ENCODE assay signal across 9 cellular contexts in genomic region chr16:50696575-50697420, GRCh38. TPM values are rescaled to one million over a fixed set of nuclear protein-coding genes. Genes with fewer than 3 reads are reported as not detected.
A peak's percentile ranks its signal among the peaks of the same experiment; 100 is the strongest.
DNase-seq lines count a peak whose midpoint lies in the region; ATAC-seq and TF ChIP-seq lines count a peak whose summit lies in the region.
"Had no signal": no experiment of that assay in that cellular context is flagged by ENCODE, and none has a peak within 500 bp of the region (broad histone marks: within the 10 kb centered on the region; RNA-seq: fewer than 3 reads in every experiment).

No MANE protein-coding gene starts in this region.

- peak overlapping the region; percentile 65 for H3K9ac ChIP-seq in mammary epithelial cell (ENCODE audit: insufficient read depth, low read length)

- H3K27me3 ChIP-seq in PC-9 (ENCODE audit: insufficient read depth, low read depth) (no peaks in the 10 kb centered on the region), mammary epithelial cell (ENCODE audit: insufficient read depth, low read length) (no peaks in the 10 kb centered on the region)

- POLR2A ChIA-PET in PC-9 (lab: Charles Lee; ENCODE audit: unreplicated experiment) = interaction anchor here (0.5 to 0.6 kb wide), 3 partner anchors 20 to 74 kb away, joined by 3 read pairs; no protein-coding TSS in a partner anchor

- no peak overlapping the region for H3K4me2 ChIP-seq in PC-9
- H3K4me2 ChIP-seq in mammary epithelial cell (ENCODE audit: insufficient read depth, low read depth, low read length) = peak overlapping the region; percentile 0

- DNase-seq in activated naive CD4-positive, alpha-beta T cell treated with Interleukin-2 at 50 U/mL for 16 hours = peak; percentile 61
- no peak for DNase-seq in activated naive CD4-positive, alpha-beta T cell treated with anti-CD3 and anti-CD28 coated beads, Interleukin-2, amount 50 U/mL, for 16 hours
- DNase-seq in PC-9 (peak; percentile 63 to 69), mammary epithelial cell (peak; percentile 98), mucosa of descending colon (peak; percentile 87 to 96 (median 95)), DMS114 treated with DMSO at 0.1 percent for 48 hours (lab: John Stamatoyannopoulos, UW; ENCODE audit: unreplicated experiment) (no peak), cortex of kidney (lab: John Stamatoyannopoulos, UW) (no peak)
- DNase-seq: DND-41 had no signal

- TF ChIP-seq CTCF in PC-9 (conservative IDR thresholded peaks at IDR 0.05) (no peak), mammary epithelial cell (conservative IDR thresholded peaks at IDR 0.05 in 1 of 2, IDR thresholded peaks at IDR 0.05 in 1 of 2; ENCODE audit: extremely low read depth in 1 of 2, insufficient read depth in 1 of 2, low read depth in 1 of 2, low read length in 2 of 2) (no peak), mucosa of descending colon (IDR thresholded peaks at IDR 0.05) (no peak)

- in situ Hi-C loops in mammary epithelial cell (cut with MboI; ENCODE audit: low sequenced_read_pairs in 2 of 2) = loop anchor here in 1 of 2 donors (10.0 kb wide), 1 partner anchor 48 kb away; the partner anchor contains the start of gene CYLD

- H3K4me1 ChIP-seq in PC-9 (replicated peaks; ENCODE audit: insufficient read depth) (peaks cover 21% of the 10 kb centered on the region), mammary epithelial cell (ENCODE audit: insufficient read depth, low read length) (peaks cover 42% of the 10 kb centered on the region), mucosa of descending colon (ENCODE audit: low read depth) (peaks cover 20% of the 10 kb centered on the region)

- intact Hi-C loops in PC-9 (cut with micrococcal nuclease; ENCODE audit: unreplicated experiment) (no loop called here), mammary epithelial cell (cut with micrococcal nuclease) (loop anchor here (1.0 kb wide), 1 partner anchor 45 kb away; no protein-coding TSS in a partner anchor), mucosa of descending colon (cut with DNase I, micrococcal nuclease) (no loop called here)

- no peaks in the 10 kb centered on the region for H3K9me3 ChIP-seq in PC-9 (ENCODE audit: insufficient read depth, low read depth)
- no peaks in the 10 kb centered on the region for H3K9me3 ChIP-seq in mammary epithelial cell (replicated peaks; ENCODE audit: insufficient read depth, low read length)
- no peaks in the 10 kb centered on the region for H3K9me3 ChIP-seq in mucosa of descending colon

- BruUV-seq in PC-9 (replicated peaks; lab: Mats Ljungman, UMichigan) = no TSS peak
- TSS peak; percentile 51 for BruUV-seq in mammary epithelial cell (replicated peaks; lab: Mats Ljungman, UMichigan)

- H2AFZ ChIP-seq in PC-9 = no peak overlapping the region
- peak overlapping the region; percentile 82 for H2AFZ ChIP-seq in mammary epithelial cell (ENCODE audit: low read depth, low read length)

- CTCF ChIA-PET in PC-9 (lab: Charles Lee) (no interaction called here), mammary epithelial cell (lab: Charles Lee; ENCODE audit: low non-redundant PET) (no interaction called here)

- dilution Hi-C loops in mammary epithelial cell (cut with HindIII; ENCODE audit: low sequenced_read_pairs) = no loop called here

- H3K36me3 ChIP-seq in PC-9 (ENCODE audit: low read depth) = no peaks in the 10 kb centered on the region
- H3K36me3 ChIP-seq in mammary epithelial cell (ENCODE audit: insufficient read depth, low read length) = no peaks in the 10 kb centered on the region
- H3K36me3 ChIP-seq in mucosa of descending colon (ENCODE audit: low read depth) = no peaks in the 10 kb centered on the region

- H3K27ac ChIP-seq in PC-9 = no peak overlapping the region
- peak overlapping the region; percentile 81 for H3K27ac ChIP-seq in mammary epithelial cell (ENCODE audit: insufficient read depth, low read depth, low read length)

- no peaks in the 10 kb centered on the region; the same call in 1 of the 2 replicates for H3F3A ChIP-seq in PC-9 (ENCODE audit: insufficient read depth, low read depth)

- ATAC-seq in HG02943 (IDR thresholded peaks at IDR 0.05; ENCODE audit: low read depth, unreplicated experiment) = peak; percentile 63
- peak; percentile 94 for ATAC-seq in mucosa of descending colon

- no peak overlapping the region for H3K4me3 ChIP-seq in PC-9
- no peak overlapping the region for H3K4me3 ChIP-seq in mammary epithelial cell (replicated peaks in 1 of 3; ENCODE audit: insufficient read depth in 1 of 3, low read depth in 2 of 3, low read length in 3 of 3)
- no peak overlapping the region for H3K4me3 ChIP-seq in mucosa of descending colon

- no peaks in the 10 kb centered on the region for H3K79me2 ChIP-seq in PC-9 (ENCODE audit: low read depth)
- no peaks in the 10 kb centered on the region for H3K79me2 ChIP-seq in mammary epithelial cell (ENCODE audit: insufficient read depth, low read length)

- no peaks in the 10 kb centered on the region for H3K9me2 ChIP-seq in PC-9 (ENCODE audit: insufficient read depth)

- H4K20me1 ChIP-seq in PC-9 (ENCODE audit: insufficient read depth) (no peaks in the 10 kb centered on the region), mammary epithelial cell (ENCODE audit: insufficient read depth, low read length) (no peaks in the 10 kb centered on the region)

- 38% methylated on average over 15 of the region's 15 CpGs for WGBS in mammary epithelial cell (ENCODE audit: low coverage, missing lambda C conversion rate)

RNA-seq across cellular contexts. Expression of gene NOD2, which starts 3.4 kb away (rescaled TPM):
- 0.70 and 0.75 TPM in 2 replicates for total RNA-seq in PC-9 (2021)
- total RNA-seq in mammary epithelial cell = under 1 TPM; 0.17 to 0.66 TPM
- polyA plus RNA-seq in mammary epithelial cell = 0.28 TPM
- polyA minus RNA-seq in mammary epithelial cell = 2.1 TPM
- 1 to 10 TPM in 2 of 3 donors, under 1 TPM in 1; 0.87 to 2.4 (median 2.0) TPM for total RNA-seq in mucosa of descending colon

RNA-seq across cellular contexts. Expression of gene SNX20, which starts 15.7 kb away (rescaled TPM):
- total RNA-seq in PC-9 (2021) (not detected in 2 replicates), mammary epithelial cell (not detected), mucosa of descending colon (1 to 10 TPM; 1.4 to 2.9 (median 1.7) TPM)
- polyA plus RNA-seq in mammary epithelial cell = not detected
- not detected for polyA minus RNA-seq in mammary epithelial cell

RNA-seq across cellular contexts. Expression of gene CYLD, which starts 45.1 kb away (rescaled TPM):
- total RNA-seq in PC-9 (2021) (12.6 and 19.0 TPM in 2 replicates), mammary epithelial cell (10 to 100 TPM; 39.3 to 52.3 TPM), mucosa of descending colon (10 to 100 TPM; 24.7 to 44.4 (median 35.5) TPM)
- 8.2 TPM for polyA plus RNA-seq in mammary epithelial cell
- polyA minus RNA-seq in mammary epithelial cell = 31.0 TPM

Comparison
In these comparisons a context has a peak if more than half of its experiments do, and no peak if none do; other contexts are left out.
1. DNase-seq: peak in activated naive CD4-positive, alpha-beta T cell treated with Interleukin-2 at 50 U/mL for 16 hours (single experiment), PC-9 (2 of 2), mammary epithelial cell (single experiment) and mucosa of descending colon (3 of 3); none in activated naive CD4-positive, alpha-beta T cell treated with anti-CD3 and anti-CD28 coated beads, Interleukin-2, amount 50 U/mL, for 16 hours (single experiment), DMS114 treated with DMSO at 0.1 percent for 48 hours (single experiment) and cortex of kidney (single experiment).